Comparison of ENCODE assay signal across 8 cellular contexts in genomic region chr1:32651461-32652073, GRCh38. TPM values are rescaled to one million over a fixed set of nuclear protein-coding genes. Genes with fewer than 3 reads are reported as not detected.
DNase-seq lines count a peak whose midpoint lies in the region; ATAC-seq and TF ChIP-seq lines count a peak whose summit lies in the region.

No MANE protein-coding gene starts in this region.

- no peaks in the 10 kb centered on the region for H3K9me3 Mint-ChIP-seq in neural progenitor cell

- peak overlapping the region; percentile 94 for H3K4me3 Mint-ChIP-seq in neural progenitor cell

- DNase-seq in COLO829 (ENCODE audit: low spot score) (peak; percentile 9), Peyer's patch (no peak), neural progenitor cell (ENCODE audit: low spot score) (no peak), NCI-H187 (lab: John Stamatoyannopoulos, UW) (no peak), inferior parietal cortex (ENCODE audit: extremely low spot score) (no peak)
- DNase-seq in effector CD8-positive, alpha-beta T cell (lab: John Stamatoyannopoulos, UW) = no peak

- H3K4me1 Mint-ChIP-seq in neural progenitor cell = peaks cover 37% of the 10 kb centered on the region

- H3K36me3 ChIP-seq in Peyer's patch (peaks cover 0 to 35% (median 0%) of the 10 kb centered on the region in 3 donors), esophagus (ENCODE audit: control insufficient read depth in 2 of 2, insufficient read depth in 2 of 2, low read length in 1 of 2) (peaks cover 3 to 6% of the 10 kb centered on the region in 2 donors), neural progenitor cell (peaks cover 9% of the 10 kb centered on the region)

- peaks cover 28% of the 10 kb centered on the region for H4K20me1 ChIP-seq in neural progenitor cell (ENCODE audit: low read depth)

- H3K4me1 ChIP-seq in Peyer's patch (peaks cover 0 to 58% (median 14%) of the 10 kb centered on the region in 4 donors), esophagus (ENCODE audit: control insufficient read depth in 2 of 2, insufficient read depth in 2 of 2, low read length in 1 of 2) (peaks cover 0 to 5% of the 10 kb centered on the region in 2 donors), neural progenitor cell (peaks cover 35% of the 10 kb centered on the region)

- H3K27me3 ChIP-seq in Peyer's patch = no peaks in the 10 kb centered on the region
- no peaks in the 10 kb centered on the region for H3K27me3 ChIP-seq in esophagus (ENCODE audit: control insufficient read depth in 1 of 2, insufficient read depth in 2 of 2, low read length in 2 of 2)
- H3K27me3 ChIP-seq in neural progenitor cell = no peaks in the 10 kb centered on the region

- peak overlapping the region; percentile 90 for H3K4me2 ChIP-seq in neural progenitor cell

- WGBS in esophagus, 2 donors = 0 to 1% methylated on average over 39 to 43 of the region's 43 CpGs

- H3K27me3 Mint-ChIP-seq in neural progenitor cell (ENCODE audit: insufficient read depth, low read depth) = no peaks in the 10 kb centered on the region

- H3K27ac ChIP-seq in Peyer's patch = peak overlapping the region; percentile 94 to 99 (median 97)
- peak overlapping the region; percentile 83 to 98 for H3K27ac ChIP-seq in esophagus (ENCODE audit: low read depth in 2 of 2, low read length in 1 of 2)
- H3K27ac ChIP-seq in neural progenitor cell = peak overlapping the region; percentile 72

- H3K4me3 ChIP-seq in Peyer's patch (peak overlapping the region; percentile 72 to 86 (median 82)), esophagus (ENCODE audit: low read depth in 1 of 2, low read length in 2 of 2) (peak overlapping the region; percentile 84 to 85), neural progenitor cell (peak overlapping the region; percentile 82)

- H3K36me3 Mint-ChIP-seq in neural progenitor cell = peaks cover 31% of the 10 kb centered on the region

- peak; percentile 2 for ATAC-seq in GM19468 (IDR thresholded peaks at IDR 0.05; ENCODE audit: extremely low read depth, unreplicated experiment)

- H3K79me2 ChIP-seq in neural progenitor cell (ENCODE audit: low read depth) = peaks cover 88% of the 10 kb centered on the region

- H3K9me3 ChIP-seq in Peyer's patch (no peaks in the 10 kb centered on the region), esophagus (ENCODE audit: control insufficient read depth in 2 of 2, insufficient read depth in 1 of 2, low read depth in 1 of 2, low read length in 1 of 2) (no peaks in the 10 kb centered on the region), neural progenitor cell (ENCODE audit: low read depth) (no peaks in the 10 kb centered on the region)

- no peak overlapping the region for H2AFZ ChIP-seq in neural progenitor cell (replicated peaks)

- TF ChIP-seq CTCF in Peyer's patch (IDR thresholded peaks at IDR 0.05) (no peak), neural progenitor cell (IDR thresholded peaks at IDR 0.05) (no peak)

- H3K9ac ChIP-seq in neural progenitor cell = peak overlapping the region; percentile 82

- TF ChIP-seq POLR2A in Peyer's patch (IDR thresholded peaks at IDR 0.05) = no peak

- H3K27ac Mint-ChIP-seq in neural progenitor cell = peak overlapping the region; percentile 93

- H3F3A ChIP-seq in neural progenitor cell (ENCODE audit: low read depth) = peaks cover 31% of the 10 kb centered on the region

RNA-seq across cellular contexts. Expression of gene RBBP4, which starts 0.6 kb away (rescaled TPM):
- total RNA-seq in Peyer's patch (100 to 1,000 TPM in 3 of 4 donors, 10 to 100 TPM in 1; 72.1 to 172 (median 109) TPM), neural progenitor cell (ENCODE audit: low replicate concordance) (440 and 474 TPM in 2 replicates)
- polyA plus RNA-seq in esophagus = 10 to 100 TPM; 28.3 to 47.0 TPM

RNA-seq across cellular contexts. Expression of gene ZBTB8OS, which starts 1.2 kb away (rescaled TPM):
- total RNA-seq in Peyer's patch (10 to 100 TPM; 34.7 to 56.2 (median 44.1) TPM), neural progenitor cell (ENCODE audit: low replicate concordance) (55.1 and 59.8 TPM in 2 replicates)
- 10 to 100 TPM; 40.2 to 41.8 TPM for polyA plus RNA-seq in esophagus

RNA-seq across cellular contexts. Expression of gene SYNC, which starts 51.0 kb away (rescaled TPM):
- total RNA-seq in Peyer's patch (10 to 100 TPM in 1 of 4 donors, 1 to 10 TPM in 3; 8.3 to 19.8 (median 9.2) TPM), neural progenitor cell (ENCODE audit: low replicate concordance) (not detected in 2 replicates)
- 1 to 10 TPM; 2.8 to 4.9 TPM for polyA plus RNA-seq in esophagus
